ENCODE assay signal across 25 cellular contexts in the genomic region with DNA sequence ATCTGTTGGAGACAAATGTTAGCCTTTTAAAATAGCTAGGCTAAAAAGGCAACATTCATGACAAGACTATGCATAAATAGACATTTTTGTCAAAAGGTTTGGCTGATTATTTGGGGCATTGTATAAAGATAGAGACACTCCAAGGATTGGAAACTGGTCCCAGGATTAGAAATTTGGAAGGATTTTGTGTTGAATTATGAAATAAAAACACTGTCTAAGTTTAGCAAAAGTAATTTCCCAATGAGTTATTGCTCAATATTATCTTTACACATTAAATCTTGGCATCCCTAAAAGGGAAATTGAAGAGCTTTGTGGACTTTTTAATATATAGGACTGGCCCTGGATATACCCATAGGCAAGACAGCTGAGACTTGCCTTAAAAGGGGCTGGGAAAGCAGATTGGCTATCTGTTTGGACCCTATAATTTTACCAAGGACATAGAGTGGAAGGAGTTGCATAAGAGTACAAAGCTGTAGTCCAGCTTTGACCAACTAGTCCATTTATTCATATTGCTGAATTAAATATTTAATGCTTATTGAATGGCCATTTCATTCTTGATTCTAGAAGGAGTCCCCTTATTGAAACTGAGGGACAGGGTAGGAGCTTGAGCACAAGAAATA.
"Had no signal": no experiment of that assay in that cellular context is flagged by ENCODE, and none has a peak within 500 bp of the region (broad histone marks: within the 10 kb centered on the region; RNA-seq: fewer than 3 reads in every experiment).

No MANE protein-coding gene starts in this region.

- H3K27me3 Mint-ChIP-seq: activated CD4-positive, alpha-beta T cell treated with anti-CD3 and anti-CD28 coated beads, Interleukin-2, amount 10 ng/mL, durations not matched to agents 7 days and 5 days had no signal

- FAIRE-seq: endometrium, frontal cortex, kidney had no signal

- ATAC-seq: activated CD4-positive, CD25-positive, alpha-beta regulatory T cell treated with anti-CD3 and anti-CD28 coated beads, Interleukin-2, amount 50 U/mL, for 24 hours; activated naive CD4-positive, alpha-beta T cell treated with anti-CD3 and anti-CD28 coated beads, Interleukin-2, amount 50 U/mL, for 72 hours; activated T-cell treated with anti-CD3 and anti-CD28 coated beads, Interleukin-2, amount 50 U/mL, for 72 hours; body of pancreas; left lobe of liver; natural killer cell; stimulated activated naive CD8-positive, alpha-beta T cell treated with anti-CD3 and anti-CD28 coated beads, Interleukin-15, Interleukin-2, amounts not matched to agents 100 U/mL and 50 U/mL, for 24 hours had no signal

- H3K4me1 Mint-ChIP-seq: activated CD4-positive, alpha-beta T cell treated with anti-CD3 and anti-CD28 coated beads, Interleukin-2, amount 10 ng/mL, durations not matched to agents 7 days and 5 days; natural killer cell had no signal

- H3K9me3 ChIP-seq: body of pancreas, colonic mucosa, neutrophil, suprapubic skin, transverse colon, uterus had no signal

- H3K27me3 ChIP-seq: body of pancreas, colonic mucosa, neutrophil, suprapubic skin, transverse colon, uterus had no signal

- H3K9me3 Mint-ChIP-seq: activated CD4-positive, alpha-beta T cell treated with anti-CD3 and anti-CD28 coated beads, Interleukin-2, amount 10 ng/mL, durations not matched to agents 7 days and 5 days; activated naive CD4-positive, alpha-beta T cell treated with anti-CD3 and anti-CD28 coated beads, Interleukin-2, amount 50 U/mL, for 72 hours had no signal

- H3K27ac Mint-ChIP-seq: activated CD4-positive, alpha-beta T cell treated with anti-CD3 and anti-CD28 coated beads, Interleukin-2, amount 10 ng/mL, durations not matched to agents 7 days and 5 days; activated naive CD4-positive, alpha-beta T cell treated with anti-CD3 and anti-CD28 coated beads, Interleukin-2, amount 50 U/mL, for 72 hours; activated T-cell treated with anti-CD3 and anti-CD28 coated beads, Interleukin-2, amount 50 U/mL, for 72 hours; natural killer cell had no signal

- H3K36me3 ChIP-seq: colonic mucosa, neutrophil, suprapubic skin, transverse colon, uterus had no signal

- H3K27ac ChIP-seq: body of pancreas, colonic mucosa, neutrophil, suprapubic skin, transverse colon, uterus had no signal

- H3K4me3 ChIP-seq: body of pancreas, colonic mucosa, lung, suprapubic skin, transverse colon, uterus had no signal

- H3K4me1 ChIP-seq: body of pancreas, colonic mucosa, suprapubic skin, transverse colon, uterus had no signal

- H3K36me3 Mint-ChIP-seq: activated naive CD4-positive, alpha-beta T cell treated with anti-CD3 and anti-CD28 coated beads, Interleukin-2, amount 50 U/mL, for 72 hours; natural killer cell had no signal

- DNase-seq: activated CD4-positive, alpha-beta T cell treated with anti-CD3 and anti-CD28 coated beads, Interleukin-2, amount 10 ng/mL, durations not matched to agents 7 days and 5 days; activated CD8-positive, alpha-beta memory T cell treated with anti-CD3 and anti-CD28 coated beads, Interleukin-2, amount 50 U/mL, for 48 hours; activated effector memory CD4-positive, alpha-beta T cell treated with anti-CD3 and anti-CD28 coated beads, Interleukin-2, amount 50 U/mL, for 16 hours; activated T-cell treated with anti-CD3 and anti-CD28 coated beads, Interleukin-2, amount 50 U/mL, for 72 hours; amniotic stem cell; body of pancreas; central memory CD4-positive, alpha-beta T cell; colonic mucosa; erythroblast; head of caudate nucleus; kidney; natural killer cell; stimulated activated CD4-positive, alpha-beta T cell treated with anti-CD3 and anti-CD28 coated beads, Interleukin-2, amount 100 ng/mL, for 24 hours; stimulated activated naive CD8-positive, alpha-beta T cell treated with anti-CD3 and anti-CD28 coated beads, Interleukin-15, Interleukin-2, amounts not matched to agents 100 U/mL and 50 U/mL, for 24 hours; T1000; transverse colon; uterus had no signal

- H3K4me3 Mint-ChIP-seq: activated CD4-positive, alpha-beta T cell treated with anti-CD3 and anti-CD28 coated beads, Interleukin-2, amount 10 ng/mL, durations not matched to agents 7 days and 5 days; activated T-cell treated with anti-CD3 and anti-CD28 coated beads, Interleukin-2, amount 50 U/mL, for 72 hours; natural killer cell had no signal
